Comparison of ENCODE assay signal across 8 cellular contexts in genomic region chr17:77882481-77883212, GRCh38.
DNase-seq lines count a peak whose midpoint lies in the region; ATAC-seq and TF ChIP-seq lines count a peak whose summit lies in the region.

No MANE protein-coding gene starts in this region.

- ATAC-seq in IMR-90 (ENCODE audit: low read depth) (no peak), thoracic aorta (ENCODE audit: insufficient number of reproducible peaks, low FRiP score, low read depth) (peak; percentile 18), HG03045 (IDR thresholded peaks at IDR 0.05; ENCODE audit: unreplicated experiment) (no peak)
- ATAC-seq in activated CD8-positive, alpha-beta T cell treated with anti-CD3 and anti-CD28 coated beads for 36 hours = peak; percentile 85

- H3K79me1 ChIP-seq in IMR-90 (ENCODE audit: low read depth in 1 of 2, low read length in 2 of 2) = no peaks in the 10 kb centered on the region

- H4K8ac ChIP-seq in IMR-90 (ENCODE audit: low read depth in 2 of 2, low read length in 2 of 2) = no peak overlapping the region

- no peak overlapping the region for H2AK5ac ChIP-seq in IMR-90 (ENCODE audit: low read depth, low read length)

- H3K4me2 ChIP-seq in BLaER1 (peak overlapping the region; percentile 95), IMR-90 (ENCODE audit: low read depth, low read length) (no peak overlapping the region)

- H3K4ac ChIP-seq in IMR-90 (ENCODE audit: low read depth, low read length) = no peak overlapping the region

- no TSS peak for BruUV-seq in IMR-90 (replicated peaks; lab: Mats Ljungman, UMichigan)

- H2AK9ac ChIP-seq in IMR-90 (replicated peaks; ENCODE audit: low read depth, low read length, poor library complexity) = no peak overlapping the region

- H3K14ac ChIP-seq in IMR-90 (replicated peaks; ENCODE audit: low read depth, low read length) = no peak overlapping the region

- H3K9me3 ChIP-seq in BLaER1 (no peaks in the 10 kb centered on the region), IMR-90 (ENCODE audit: control insufficient read depth, insufficient read depth, low read length) (no peaks in the 10 kb centered on the region; the same call in 1 of the 2 replicates), neutrophil (no peaks in the 10 kb centered on the region), thoracic aorta (no peaks in the 10 kb centered on the region), endodermal cell (ENCODE audit: control insufficient read depth, low read length) (no peaks in the 10 kb centered on the region)

- H2BK20ac ChIP-seq in IMR-90 (ENCODE audit: low read depth, low read length) = no peak overlapping the region

- peaks cover 82% of the 10 kb centered on the region for H3K4me1 Mint-ChIP-seq in activated CD8-positive, alpha-beta T cell treated with anti-CD3 and anti-CD28 coated beads for 36 hours (ENCODE audit: low read depth)
- H3K4me1 Mint-ChIP-seq in endodermal cell = peaks cover 4% of the 10 kb centered on the region

- H4K5ac ChIP-seq in IMR-90 (ENCODE audit: low read depth, low read length) = no peak overlapping the region

- peaks cover 39% of the 10 kb centered on the region for H3K27me3 ChIP-seq in BLaER1
- H3K27me3 ChIP-seq in IMR-90 (ENCODE audit: control insufficient read depth, insufficient read depth, low read length) = peaks cover 35% of the 10 kb centered on the region; the same call in 1 of the 2 replicates
- H3K27me3 ChIP-seq in neutrophil = no peaks in the 10 kb centered on the region
- H3K27me3 ChIP-seq in thoracic aorta (replicated peaks; ENCODE audit: insufficient read depth) = no peaks in the 10 kb centered on the region
- H3K27me3 ChIP-seq in endodermal cell (ENCODE audit: control insufficient read depth, insufficient read depth, low read length, poor library complexity, severe bottlenecking) = peaks cover 22% of the 10 kb centered on the region

- no peaks in the 10 kb centered on the region for H3K36me3 Mint-ChIP-seq in activated CD8-positive, alpha-beta T cell treated with anti-CD3 and anti-CD28 coated beads for 36 hours (ENCODE audit: low read depth)
- H3K36me3 Mint-ChIP-seq in endodermal cell (ENCODE audit: low read depth) = no peaks in the 10 kb centered on the region

- H2BK15ac ChIP-seq in IMR-90 (ENCODE audit: low read depth, low read length) = no peak overlapping the region

- H2BK5ac ChIP-seq in IMR-90 (ENCODE audit: low read depth, low read length, poor library complexity, severe bottlenecking) = no peak overlapping the region

- H3K9me1 ChIP-seq in IMR-90 (ENCODE audit: insufficient read depth, low read length) = no peaks in the 10 kb centered on the region

- no peak for TF ChIP-seq RAD21 in IMR-90 (IDR thresholded peaks at IDR 0.05; ENCODE audit: low read length)

- POLR2A ChIA-PET in IMR-90 (lab: Charles Lee; ENCODE audit: unreplicated experiment) = no interaction called here
- POLR2A ChIA-PET in activated CD8-positive, alpha-beta T cell treated with anti-CD3 and anti-CD28 coated beads for 36 hours (lab: Charles Lee) = interaction anchor here (1.5 to 1.7 kb wide), 3 partner anchors 10 to 99 kb away, joined by 5 to 6 read pairs (median 5); partner anchors contain the start of gene TNRC6C

- in situ Hi-C loops in IMR-90 (cut with MboI; ENCODE audit: low sequenced_read_pairs) = no loop called here

- H3K4me3 Mint-ChIP-seq in activated CD8-positive, alpha-beta T cell treated with anti-CD3 and anti-CD28 coated beads for 36 hours = peak overlapping the region; percentile 45
- H3K4me3 Mint-ChIP-seq in endodermal cell = no peak overlapping the region

- intact Hi-C loops in IMR-90 (cut with micrococcal nuclease) = no loop called here
- intact Hi-C loops in activated CD8-positive, alpha-beta T cell treated with anti-CD3 and anti-CD28 coated beads for 36 hours (cut with micrococcal nuclease) = loop anchor here (5.0 to 10.0 kb wide), 3 partner anchors 40 to 122 kb away; no protein-coding TSS in a partner anchor

- H4K20me1 ChIP-seq in BLaER1 (peaks cover 49% of the 10 kb centered on the region), IMR-90 (ENCODE audit: insufficient read depth, low read length) (no peaks in the 10 kb centered on the region)

- DNase-seq in IMR-90 = peak; percentile 61
- peak; percentile 94 for DNase-seq in activated CD8-positive, alpha-beta T cell treated with anti-CD3 and anti-CD28 coated beads for 36 hours
- DNase-seq in effector CD4-positive, alpha-beta T cell = peak; percentile 89
- DNase-seq in thoracic aorta (ENCODE audit: low spot score) = no peak
- DNase-seq in endodermal cell = no peak

- no peaks in the 10 kb centered on the region for H3K36me3 ChIP-seq in BLaER1
- H3K36me3 ChIP-seq in IMR-90 (ENCODE audit: control insufficient read depth, insufficient read depth, low read length) = no peaks in the 10 kb centered on the region
- H3K36me3 ChIP-seq in neutrophil = no peaks in the 10 kb centered on the region
- no peaks in the 10 kb centered on the region for H3K36me3 ChIP-seq in thoracic aorta
- no peaks in the 10 kb centered on the region for H3K36me3 ChIP-seq in endodermal cell (ENCODE audit: control insufficient read depth, insufficient read depth, low read length)

- no peak for TF ChIP-seq CTCF in IMR-90 (conservative IDR thresholded peaks at IDR 0.05; ENCODE audit: low read depth, low read length)
- no peak for TF ChIP-seq CTCF in activated CD8-positive, alpha-beta T cell treated with anti-CD3 and anti-CD28 coated beads for 36 hours (IDR thresholded peaks at IDR 0.05)
- no peak for TF ChIP-seq CTCF in neutrophil (IDR thresholded peaks at IDR 0.05)
- TF ChIP-seq CTCF in thoracic aorta (IDR thresholded peaks at IDR 0.05) = no peak
- TF ChIP-seq CTCF in endodermal cell (conservative IDR thresholded peaks at IDR 0.05) = no peak

- H2BK120ac ChIP-seq in IMR-90 (ENCODE audit: low read depth, low read length) = no peak overlapping the region

- H4K91ac ChIP-seq in IMR-90 (ENCODE audit: insufficient read depth, low read depth, low read length) = no peak overlapping the region

- H3K27ac ChIP-seq in BLaER1 = no peak overlapping the region
- no peak overlapping the region for H3K27ac ChIP-seq in IMR-90 (ENCODE audit: insufficient read depth, low read length)
- H3K27ac ChIP-seq in neutrophil = peak overlapping the region; percentile 99
- H3K27ac ChIP-seq in thoracic aorta = no peak overlapping the region
- no peak overlapping the region for H3K27ac ChIP-seq in endodermal cell (ENCODE audit: low read depth, low read length)

- peak overlapping the region; percentile 92 for H3K27ac Mint-ChIP-seq in activated CD8-positive, alpha-beta T cell treated with anti-CD3 and anti-CD28 coated beads for 36 hours
- H3K27ac Mint-ChIP-seq in endodermal cell = no peak overlapping the region

- no peaks in the 10 kb centered on the region for H3K9me3 Mint-ChIP-seq in activated CD8-positive, alpha-beta T cell treated with anti-CD3 and anti-CD28 coated beads for 36 hours
- H3K9me3 Mint-ChIP-seq in endodermal cell = no peaks in the 10 kb centered on the region

- H3K18ac ChIP-seq in IMR-90 (ENCODE audit: low read depth, low read length) = no peak overlapping the region

- H3K9ac ChIP-seq in BLaER1 (no peak overlapping the region; the same call in 1 of the 2 replicates), IMR-90 (ENCODE audit: low read depth, low read length) (no peak overlapping the region), endodermal cell (ENCODE audit: extremely low read depth, low read length, poor library complexity, severe bottlenecking) (no peak overlapping the region)

- 50% methylated on average over 7 of the region's 12 CpGs; no CpG with 5 or more reads in 1 of the 2 experiments for WGBS in IMR-90 (ENCODE audit: extremely low coverage in 2 of 2, insufficient read length in 1 of 2), 2 experiments
- WGBS in endodermal cell (ENCODE audit: insufficient coverage in 1 of 2, insufficient read length in 1 of 2), 2 experiments = 89 to 92% methylated on average over 9 to 12 of the region's 12 CpGs

- dilution Hi-C loops in IMR-90 (cut with HindIII; ENCODE audit: low sequenced_read_pairs, unreplicated experiment) = no loop called here

- no peak for TF ChIP-seq POLR2A in IMR-90 (IDR thresholded peaks at IDR 0.05; ENCODE audit: low read depth, low read length)

- H3K4me1 ChIP-seq in BLaER1 (peaks cover 61% of the 10 kb centered on the region), IMR-90 (ENCODE audit: control insufficient read depth, insufficient read depth, low read length) (no peaks in the 10 kb centered on the region), neutrophil (ENCODE audit: control insufficient read depth in 1 of 2, insufficient read depth in 1 of 2, low read depth in 1 of 2, low read length in 1 of 2) (peaks cover 92 to 96% of the 10 kb centered on the region in 2 experiments), thoracic aorta (ENCODE audit: control insufficient read depth in 1 of 2, low read depth in 2 of 2) (peaks cover 11 to 34% of the 10 kb centered on the region in 2 donors), endodermal cell (ENCODE audit: control insufficient read depth, insufficient read depth, low read length) (no peaks in the 10 kb centered on the region)

- CTCF ChIA-PET in IMR-90 (lab: Yijun Ruan, JAX) = no interaction called here
- CTCF ChIA-PET in activated CD8-positive, alpha-beta T cell treated with anti-CD3 and anti-CD28 coated beads for 36 hours (lab: Charles Lee) = no interaction called here

- no peak overlapping the region for H3K23ac ChIP-seq in IMR-90 (ENCODE audit: low read depth, low read length)

- peaks cover 2% of the 10 kb centered on the region for H3K27me3 Mint-ChIP-seq in activated CD8-positive, alpha-beta T cell treated with anti-CD3 and anti-CD28 coated beads for 36 hours
- H3K27me3 Mint-ChIP-seq in endodermal cell (ENCODE audit: insufficient read depth) = peaks cover 40% of the 10 kb centered on the region

- no peak overlapping the region for H3K56ac ChIP-seq in IMR-90 (ENCODE audit: extremely low read depth, insufficient read depth, low read length)

- H3K4me3 ChIP-seq in BLaER1 (peak overlapping the region; percentile 21; the same call in 1 of the 2 replicates), IMR-90 (ENCODE audit: insufficient read depth, low read depth, low read length) (no peak overlapping the region), neutrophil (ENCODE audit: low read depth in 1 of 2, low read length in 1 of 2) (peak overlapping the region; percentile 53 to 55), thoracic aorta (no peak overlapping the region), endodermal cell (ENCODE audit: low read length) (no peak overlapping the region)

- H2AFZ ChIP-seq in IMR-90 (replicated peaks; ENCODE audit: low read length, poor library complexity) = no peak overlapping the region

TF ChIP-seq in IMR-90, 13 proteins besides CTCF, POLR2A, EP300 and RAD21 (continues in another document):
- TF ChIP-seq CHD1 (IDR thresholded peaks at IDR 0.05; ENCODE audit: low read depth, low read length) (no peak), CEBPB (IDR thresholded peaks at IDR 0.05; ENCODE audit: low read depth, low read length) (no peak), RCOR1 (IDR thresholded peaks at IDR 0.05; ENCODE audit: insufficient replicate concordance, low read length) (no peak), SMC3 (IDR thresholded peaks at IDR 0.05; ENCODE audit: low read depth, low read length) (no peak), MAFK (IDR thresholded peaks at IDR 0.05; ENCODE audit: low read depth, low read length) (no peak), FOS (IDR thresholded peaks at IDR 0.05; ENCODE audit: low read depth, low read length) (no peak), MXI1 (IDR thresholded peaks at IDR 0.05; ENCODE audit: borderline replicate concordance, low read depth, low read length) (no peak), NFE2L2 (IDR thresholded peaks at IDR 0.05; ENCODE audit: low read depth, low read length) (no peak)

Comparison
In these comparisons a context has a peak if more than half of its experiments do, and no peak if none do; other contexts are left out.
1. H3K4me3 ChIP-seq: peak in BLaER1 (single experiment) and neutrophil (2 of 2); none in IMR-90 (single experiment), thoracic aorta (single experiment) and endodermal cell (single experiment).
2. ATAC-seq: peak in activated CD8-positive, alpha-beta T cell treated with anti-CD3 and anti-CD28 coated beads for 36 hours (single experiment) and thoracic aorta (single experiment); none in IMR-90 (single experiment) and HG03045 (single experiment).
3. DNase-seq: peak in IMR-90 (single experiment), activated CD8-positive, alpha-beta T cell treated with anti-CD3 and anti-CD28 coated beads for 36 hours (single experiment) and effector CD4-positive, alpha-beta T cell (single experiment); none in thoracic aorta (single experiment) and endodermal cell (single experiment).